In genomic region chr20:11372831-11373230, GRCh38 we compare ENCODE assay signal across 19 cellular contexts.
"Had no signal": no experiment of that assay in that cellular context is flagged by ENCODE, and none has a peak within 500 bp of the region (broad histone marks: within the 10 kb centered on the region; RNA-seq: fewer than 3 reads in every experiment).

No MANE protein-coding gene starts in this region.

- H3K36me3 ChIP-seq: breast epithelium, gastrocnemius medialis, left lung, neutrophil, sigmoid colon, thyroid gland had no signal

- DNase-seq: activated CD4-positive, alpha-beta T cell treated with anti-CD3 and anti-CD28 coated beads for 48 hours; activated CD4-positive, CD25-positive, alpha-beta regulatory T cell; activated CD8-positive, alpha-beta T cell treated with anti-CD3 and anti-CD28 coated beads for 36 hours; activated naive CD4-positive, alpha-beta T cell treated with Interleukin-2 at 50 U/mL for 16 hours; activated naive CD8-positive, alpha-beta T cell treated with anti-CD3 and anti-CD28 coated beads, Interleukin-2, amount 10 ng/mL, durations not matched to agents 7 days and 5 days; activated T-cell treated with anti-CD3 and anti-CD28 coated beads, Interleukin-2, amount 50 U/mL, for 1 hour; gastrocnemius medialis; kidney; left lung; mammary epithelial cell; naive B cell; sigmoid colon; stimulated activated naive B cell treated with anti-CD40 and anti-IgM and Interleukin-4, amounts not matched to agents 10 μg/mL and 1 μg/mL and 100 μg/mL, for 72 hours; T-cell had no signal

- H3K27me3 ChIP-seq: breast epithelium, gastrocnemius medialis, left lung, neutrophil, sigmoid colon, thyroid gland had no signal

- H3K9me3 ChIP-seq: breast epithelium, gastrocnemius medialis, left lung, sigmoid colon, thyroid gland had no signal

- H3K36me3 Mint-ChIP-seq: activated naive CD8-positive, alpha-beta T cell treated with anti-CD3 and anti-CD28 coated beads, Interleukin-2, amount 10 ng/mL, durations not matched to agents 7 days and 5 days; naive B cell; stimulated activated naive B cell treated with anti-CD40 and anti-IgM and Interleukin-4, amounts not matched to agents 10 μg/mL and 1 μg/mL and 100 μg/mL, for 72 hours; T-cell had no signal

- H3K4me1 ChIP-seq: breast epithelium, left lung, sigmoid colon, thyroid gland had no signal

- H3K9me3 Mint-ChIP-seq: stimulated activated naive B cell treated with anti-CD40 and anti-IgM and Interleukin-4, amounts not matched to agents 10 μg/mL and 1 μg/mL and 100 μg/mL, for 72 hours had no signal

- H3K4me3 Mint-ChIP-seq: activated CD8-positive, alpha-beta T cell treated with anti-CD3 and anti-CD28 coated beads for 36 hours; activated naive CD8-positive, alpha-beta T cell treated with anti-CD3 and anti-CD28 coated beads, Interleukin-2, amount 10 ng/mL, durations not matched to agents 7 days and 5 days; naive B cell; stimulated activated naive B cell treated with anti-CD40 and anti-IgM and Interleukin-4, amounts not matched to agents 10 μg/mL and 1 μg/mL and 100 μg/mL, for 72 hours; T-cell had no signal

- FAIRE-seq: kidney, urothelium cell line had no signal

- H3K4me1 Mint-ChIP-seq: activated naive CD8-positive, alpha-beta T cell treated with anti-CD3 and anti-CD28 coated beads, Interleukin-2, amount 10 ng/mL, durations not matched to agents 7 days and 5 days; naive B cell; stimulated activated naive B cell treated with anti-CD40 and anti-IgM and Interleukin-4, amounts not matched to agents 10 μg/mL and 1 μg/mL and 100 μg/mL, for 72 hours; T-cell had no signal

- ATAC-seq: activated CD8-positive, alpha-beta T cell treated with anti-CD3 and anti-CD28 coated beads for 36 hours; gastrocnemius medialis; left lung; stimulated activated naive B cell treated with anti-CD40 and anti-IgM and Interleukin-4, amounts not matched to agents 10 μg/mL and 1 μg/mL and 100 μg/mL, for 72 hours; T-cell had no signal

- H3K27me3 Mint-ChIP-seq: activated CD8-positive, alpha-beta T cell treated with anti-CD3 and anti-CD28 coated beads for 36 hours; activated naive CD8-positive, alpha-beta T cell treated with anti-CD3 and anti-CD28 coated beads, Interleukin-2, amount 10 ng/mL, durations not matched to agents 7 days and 5 days; naive B cell; stimulated activated naive B cell treated with anti-CD40 and anti-IgM and Interleukin-4, amounts not matched to agents 10 μg/mL and 1 μg/mL and 100 μg/mL, for 72 hours; T-cell had no signal

- H3K4me3 ChIP-seq: breast epithelium, coronary artery, gastrocnemius medialis, left lung, sigmoid colon, thyroid gland had no signal

- H3K27ac ChIP-seq: breast epithelium, coronary artery, gastrocnemius medialis, left lung, neutrophil, sigmoid colon, thyroid gland had no signal
